In genomic region chr17:68089881-68090280, GRCh38 we compare ENCODE assay signal across 9 cellular contexts. TPM values are rescaled to one million over a fixed set of nuclear protein-coding genes. Genes with fewer than 3 reads are reported as not detected.
DNase-seq lines count a peak whose midpoint lies in the region; ATAC-seq and TF ChIP-seq lines count a peak whose summit lies in the region.
"Had no signal": no experiment of that assay in that cellular context is flagged by ENCODE, and none has a peak within 500 bp of the region (broad histone marks: within the 10 kb centered on the region; RNA-seq: fewer than 3 reads in every experiment).

No MANE protein-coding gene starts in this region.

- H3K4me1 ChIP-seq in OCI-LY1 (ENCODE audit: insufficient read depth, low read length, severe bottlenecking) (peaks cover 39% of the 10 kb centered on the region), left ventricle myocardium inferior (peaks cover 26% of the 10 kb centered on the region), sigmoid colon (no peaks in the 10 kb centered on the region)

- no peak for TF ChIP-seq EP300 in sigmoid colon (IDR thresholded peaks at IDR 0.05)

- WGBS in sigmoid colon, 2 donors: 14 to 49% methylated on average over 3 of the region's 3 CpGs

- DNase-seq in AG08395 (ENCODE audit: low spot score) (peak; percentile 13), left ventricle myocardium inferior (peak; percentile 32), AG08396 (ENCODE audit: low spot score) (no peak), HPDE6-E6E7 (ENCODE audit: extremely low spot score) (no peak), cerebellum (ENCODE audit: low spot score) (no peak), sigmoid colon (no peak)

- H3K9me2 ChIP-seq in OCI-LY1 (ENCODE audit: low read depth, low read length): no peaks in the 10 kb centered on the region

- H2AFZ ChIP-seq in OCI-LY1 (ENCODE audit: low read length): no peak overlapping the region

- no peaks in the 10 kb centered on the region for H3K9me3 ChIP-seq in OCI-LY1 (ENCODE audit: low read length)
- H3K9me3 ChIP-seq in left ventricle myocardium inferior (replicated peaks): no peaks in the 10 kb centered on the region
- H3K9me3 ChIP-seq in sigmoid colon: no peaks in the 10 kb centered on the region

- H3K27ac ChIP-seq in OCI-LY1 (ENCODE audit: low read depth, low read length, poor library complexity, severe bottlenecking) (no peak overlapping the region), left ventricle myocardium inferior (replicated peaks) (peak overlapping the region; percentile 38), sigmoid colon (no peak overlapping the region)
- H3K27ac ChIP-seq: SK-N-MC had no signal

- H3K4me3 ChIP-seq in OCI-LY1 (ENCODE audit: low read depth, low read length, poor library complexity, severe bottlenecking) (no peak overlapping the region), left ventricle myocardium inferior (no peak overlapping the region), sigmoid colon (no peak overlapping the region)
- H3K4me3 ChIP-seq: SK-N-MC had no signal

- TF ChIP-seq CTCF in OCI-LY1 (IDR thresholded peaks at IDR 0.05; ENCODE audit: low read length) (0 out of 2 replicates have a peak, but pooled peaks have one; percentile 1), left ventricle myocardium inferior (IDR thresholded peaks at IDR 0.05; ENCODE audit: borderline replicate concordance) (no peak), sigmoid colon (IDR thresholded peaks at IDR 0.05) (no peak)

- H3K27me3 ChIP-seq in OCI-LY1 (ENCODE audit: insufficient read depth, low read length) (no peaks in the 10 kb centered on the region), left ventricle myocardium inferior (ENCODE audit: low read depth) (no peaks in the 10 kb centered on the region), sigmoid colon (no peaks in the 10 kb centered on the region)

- ATAC-seq in GM18868 (IDR thresholded peaks at IDR 0.05; ENCODE audit: unreplicated experiment): peak; percentile 53

- H3K36me3 ChIP-seq in OCI-LY1 (ENCODE audit: insufficient read depth, low read length): no peaks in the 10 kb centered on the region
- no peaks in the 10 kb centered on the region for H3K36me3 ChIP-seq in left ventricle myocardium inferior
- no peaks in the 10 kb centered on the region for H3K36me3 ChIP-seq in sigmoid colon

- TF ChIP-seq POLR2A in sigmoid colon (IDR thresholded peaks at IDR 0.05): no peak

- no peak overlapping the region for H3K4me2 ChIP-seq in OCI-LY1 (ENCODE audit: low read length)

- no peaks in the 10 kb centered on the region for H3F3A ChIP-seq in OCI-LY1 (ENCODE audit: insufficient read depth, low read length)

- H4K20me1 ChIP-seq in OCI-LY1 (ENCODE audit: insufficient read depth, low read length): no peaks in the 10 kb centered on the region

- intact Hi-C loops in left ventricle myocardium inferior (cut with micrococcal nuclease): no loop called here
- intact Hi-C loops in sigmoid colon (cut with DNase I): no loop called here

- H3K9ac ChIP-seq in OCI-LY1 (ENCODE audit: low read length): no peak overlapping the region

- no peaks in the 10 kb centered on the region for H3K79me2 ChIP-seq in OCI-LY1 (ENCODE audit: insufficient read depth, low read length)

RNA-seq across cellular contexts. Expression of gene KPNA2, which starts 54.3 kb away (rescaled TPM):
- total RNA-seq in left ventricle myocardium inferior (19.2 TPM), cerebellum (39.7 TPM), sigmoid colon (10 to 100 TPM in 2 of 4 donors, 1 to 10 TPM in 2; 7.4 to 17.0 (median 13.0) TPM)
- polyA plus RNA-seq in sigmoid colon: 10 to 100 TPM; 11.4 to 63.6 (median 25.4) TPM

Comparison
In these comparisons a context has a peak if more than half of its experiments do, and no peak if none do; other contexts are left out.
1. DNase-seq: peak in AG08395 (single experiment) and left ventricle myocardium inferior (single experiment); none in AG08396 (single experiment), HPDE6-E6E7 (single experiment), cerebellum (single experiment) and sigmoid colon (single experiment).